Comparison of ENCODE assay signal across 18 cellular contexts in genomic region chr9:98957826-98958225, GRCh38. TPM values are rescaled to one million over a fixed set of nuclear protein-coding genes. Genes with fewer than 3 reads are reported as not detected.
DNase-seq lines count a peak whose midpoint lies in the region; FAIRE-seq and TF ChIP-seq lines count a peak whose summit lies in the region.
"Had no signal": no experiment of that assay in that cellular context is flagged by ENCODE, and none has a peak within 500 bp of the region (broad histone marks: within the 10 kb centered on the region; RNA-seq: fewer than 3 reads in every experiment).

No MANE protein-coding gene starts in this region.

- H3K27ac ChIP-seq in right atrium auricular region (peak overlapping the region; percentile 59 to 77), kidney (ENCODE audit: low read depth in 2 of 2, low read length in 2 of 2) (peak overlapping the region; percentile 36 to 54), sigmoid colon (peak overlapping the region; percentile 79 to 91 (median 86))
- H3K27ac ChIP-seq in CD8-positive, alpha-beta memory T cell (ENCODE audit: low read depth, low read length): no peak overlapping the region

- no peak for FAIRE-seq in kidney (lab: Jason Lieb, UNC)
- FAIRE-seq: A204.1 had no signal

- no peak overlapping the region for H3K4me3 Mint-ChIP-seq in CD8-positive, alpha-beta memory T cell
- H3K4me3 Mint-ChIP-seq in CD14-positive monocyte: no peak overlapping the region
- H3K4me3 Mint-ChIP-seq: activated naive CD8-positive, alpha-beta T cell treated with anti-CD3 and anti-CD28 coated beads for 36 hours; CD4-positive, CD25-positive, alpha-beta regulatory T cell had no signal

- intact Hi-C loops in cardiac septum (cut with DNase I): no loop called here
- intact Hi-C loops in kidney (cut with DNase I): no loop called here
- intact Hi-C loops in sigmoid colon (cut with DNase I): no loop called here
- intact Hi-C loops in CD14-positive monocyte (cut with micrococcal nuclease): no loop called here

- H3K9ac ChIP-seq in kidney (ENCODE audit: low read length in 2 of 2): no peak overlapping the region

- no peak for TF ChIP-seq EP300 in sigmoid colon (IDR thresholded peaks at IDR 0.05)

- H3K36me3 ChIP-seq in right atrium auricular region (no peaks in the 10 kb centered on the region), kidney (ENCODE audit: control insufficient read depth in 1 of 2, insufficient read depth in 2 of 2, low read length in 2 of 2) (no peaks in the 10 kb centered on the region), sigmoid colon (no peaks in the 10 kb centered on the region)
- H3K36me3 ChIP-seq in CD8-positive, alpha-beta memory T cell (ENCODE audit: insufficient read depth, low read length): no peaks in the 10 kb centered on the region

- 94% methylated on average over 6 of the region's 6 CpGs for WGBS in sigmoid colon, 2 donors

- CTCF ChIA-PET in CD8-positive, alpha-beta memory T cell (lab: Charles Lee): no interaction called here

- H3K27ac Mint-ChIP-seq in CD8-positive, alpha-beta memory T cell: peak overlapping the region in 1 of 8 donors; percentile 41
- no peak overlapping the region for H3K27ac Mint-ChIP-seq in CD14-positive monocyte
- H3K27ac Mint-ChIP-seq: activated naive CD8-positive, alpha-beta T cell treated with anti-CD3 and anti-CD28 coated beads for 36 hours; CD4-positive, CD25-positive, alpha-beta regulatory T cell had no signal

- H3K4me3 ChIP-seq in right atrium auricular region: no peak overlapping the region
- no peak overlapping the region for H3K4me3 ChIP-seq in kidney (ENCODE audit: low read length in 2 of 2)
- no peak overlapping the region for H3K4me3 ChIP-seq in sigmoid colon
- H3K4me3 ChIP-seq in CD8-positive, alpha-beta memory T cell (ENCODE audit: low read length): no peak overlapping the region

- H3K9me3 Mint-ChIP-seq in CD8-positive, alpha-beta memory T cell: peaks cover 2 to 9% (median 4%) of the 10 kb centered on the region in 5 donors
- H3K9me3 Mint-ChIP-seq in CD14-positive monocyte: peaks cover 4 to 12% (median 7%) of the 10 kb centered on the region in 7 donors
- H3K9me3 Mint-ChIP-seq: activated naive CD8-positive, alpha-beta T cell treated with anti-CD3 and anti-CD28 coated beads for 36 hours had no signal

- TF ChIP-seq CTCF in right atrium auricular region (IDR thresholded peaks at IDR 0.05) (no peak), kidney (IDR thresholded peaks at IDR 0.05; ENCODE audit: borderline replicate concordance, extremely low read depth, insufficient read depth) (no peak), sigmoid colon (IDR thresholded peaks at IDR 0.05) (no peak), CD14-positive monocyte (IDR thresholded peaks at IDR 0.05) (no peak)

- H3K4me1 Mint-ChIP-seq in CD8-positive, alpha-beta memory T cell: no peaks in the 10 kb centered on the region
- H3K4me1 Mint-ChIP-seq in CD14-positive monocyte: no peaks in the 10 kb centered on the region
- H3K4me1 Mint-ChIP-seq: activated naive CD8-positive, alpha-beta T cell treated with anti-CD3 and anti-CD28 coated beads for 36 hours; CD4-positive, CD25-positive, alpha-beta regulatory T cell had no signal

- H3K27me3 ChIP-seq in right atrium auricular region: no peaks in the 10 kb centered on the region
- no peaks in the 10 kb centered on the region for H3K27me3 ChIP-seq in sigmoid colon
- no peaks in the 10 kb centered on the region for H3K27me3 ChIP-seq in CD8-positive, alpha-beta memory T cell (ENCODE audit: insufficient read depth, low read length, poor library complexity, severe bottlenecking)

- POLR2A ChIA-PET in CD8-positive, alpha-beta memory T cell (lab: Charles Lee): no interaction called here

- H3K36me3 Mint-ChIP-seq in CD8-positive, alpha-beta memory T cell: peaks cover 0 to 4% (median 3%) of the 10 kb centered on the region in 3 donors
- H3K36me3 Mint-ChIP-seq in CD14-positive monocyte: no peaks in the 10 kb centered on the region
- H3K36me3 Mint-ChIP-seq: activated naive CD8-positive, alpha-beta T cell treated with anti-CD3 and anti-CD28 coated beads for 36 hours; CD4-positive, CD25-positive, alpha-beta regulatory T cell had no signal

- peaks cover 10 to 21% of the 10 kb centered on the region in 2 donors for H3K27me3 Mint-ChIP-seq in CD8-positive, alpha-beta memory T cell
- peaks cover 0 to 8% (median 5%) of the 10 kb centered on the region in 3 donors for H3K27me3 Mint-ChIP-seq in CD14-positive monocyte (ENCODE audit: low read depth in 3 of 3)
- H3K27me3 Mint-ChIP-seq: activated naive CD8-positive, alpha-beta T cell treated with anti-CD3 and anti-CD28 coated beads for 36 hours had no signal

- DNase-seq in right atrium auricular region (ENCODE audit: low spot score) (no peak), cardiac septum (ENCODE audit: low spot score) (no peak), kidney (no peak), sigmoid colon (no peak), CD14-positive monocyte (ENCODE audit: low spot score) (no peak), DMS 273 treated with DMSO at 0.1 percent for 48 hours (lab: John Stamatoyannopoulos, UW) (no peak), NCI-H2196 treated with DMSO at 0.1 percent for 48 hours (lab: John Stamatoyannopoulos, UW; ENCODE audit: unreplicated experiment) (no peak)
- DNase-seq in CD8-positive, alpha-beta memory T cell: no peak
- DNase-seq: activated CD4-positive, CD25-positive, alpha-beta regulatory T cell treated with anti-CD3 and anti-CD28 coated beads, Interleukin-2, amount 50 U/mL, for 72 hours; activated CD8-positive, alpha-beta memory T cell treated with anti-CD3 and anti-CD28 coated beads for 24 hours; activated naive CD8-positive, alpha-beta T cell treated with anti-CD3 and anti-CD28 coated beads for 36 hours; CD4-positive, CD25-positive, alpha-beta regulatory T cell; islet precursor cell; midbrain; NCI-H2107; NCI-H526; T1000 had no signal

- H3K4me1 ChIP-seq in right atrium auricular region: peaks cover 0 to 44% of the 10 kb centered on the region in 2 donors
- H3K4me1 ChIP-seq in kidney (ENCODE audit: control insufficient read depth in 1 of 2, insufficient read depth in 1 of 2, low read depth in 1 of 2, low read length in 2 of 2): no peaks in the 10 kb centered on the region
- H3K4me1 ChIP-seq in sigmoid colon: peaks cover 0 to 87% (median 75%) of the 10 kb centered on the region in 4 donors
- H3K4me1 ChIP-seq in CD8-positive, alpha-beta memory T cell (ENCODE audit: insufficient read depth, low read length): no peaks in the 10 kb centered on the region

- no peak for TF ChIP-seq POLR2A in sigmoid colon (IDR thresholded peaks at IDR 0.05)

- H3K9me3 ChIP-seq in right atrium auricular region (peaks cover 0 to 11% of the 10 kb centered on the region in 2 donors), kidney (ENCODE audit: control insufficient read depth in 1 of 2, low read length in 2 of 2) (peaks cover 0 to 9% of the 10 kb centered on the region in 2 donors), sigmoid colon (no peaks in the 10 kb centered on the region)
- no peaks in the 10 kb centered on the region for H3K9me3 ChIP-seq in CD8-positive, alpha-beta memory T cell (ENCODE audit: low read length)

RNA-seq across cellular contexts. Expression of gene COL15A1, which starts 14.1 kb away (rescaled TPM):
- total RNA-seq in right atrium auricular region: 10 to 100 TPM; 22.4 to 38.2 TPM
- total RNA-seq in cardiac septum: 49.4 TPM
- 42.0 TPM for total RNA-seq in kidney
- polyA plus RNA-seq in kidney (ENCODE audit: insufficient read depth, low read depth, low replicate concordance): 4.7 TPM
- 100 to 1,000 TPM in 1 of 4 donors, 10 to 100 TPM in 3; 21.4 to 104 (median 58.0) TPM for total RNA-seq in sigmoid colon
- 1 to 10 TPM in 2 of 3 donors, under 1 TPM in 1; under 0.01 to 7.1 (median 1.8) TPM for polyA plus RNA-seq in sigmoid colon
- not detected for total RNA-seq in CD8-positive, alpha-beta memory T cell
- 0.07 TPM for polyA plus RNA-seq in CD8-positive, alpha-beta memory T cell
- under 1 TPM; 0.11 to 0.14 TPM for polyA plus RNA-seq in CD14-positive monocyte
- total RNA-seq: CD4-positive, CD25-positive, alpha-beta regulatory T cell had no signal

Comparison
In these comparisons a context has a peak if more than half of its experiments do, and no peak if none do; other contexts are left out.
1. RNA of gene COL15A1, which starts 14.1 kb away (total RNA-seq): 21.4 to 104 TPM in sigmoid colon, 49.4 TPM in cardiac septum (single experiment), 42.0 TPM in kidney (single experiment) and 22.4 to 38.2 TPM in right atrium auricular region; not detected in CD8-positive, alpha-beta memory T cell; every median in the first group is over 10 times any median in the second.